In genomic region chr15:72722071-72722696, GRCh38 we compare ENCODE assay signal across 8 cellular contexts. TPM values are rescaled to one million over a fixed set of nuclear protein-coding genes. Genes with fewer than 3 reads are reported as not detected.
A peak's percentile ranks its signal among the peaks of the same experiment; 100 is the strongest.
DNase-seq lines count a peak whose midpoint lies in the region; ATAC-seq and TF ChIP-seq lines count a peak whose summit lies in the region.

No MANE protein-coding gene starts in this region.

- WGBS in right cardiac atrium, result 37% methylated on average over 3 of the region's 3 CpGs

- H3K9me2 ChIP-seq in MM.1S (replicated peaks; ENCODE audit: insufficient read depth, low read length), result no peaks in the 10 kb centered on the region

- ATAC-seq in right cardiac atrium (no peak), HG03097 (IDR thresholded peaks at IDR 0.05; ENCODE audit: low FRiP score, unreplicated experiment) (no peak), GM21423 (IDR thresholded peaks at IDR 0.05; ENCODE audit: unreplicated experiment) (no peak)

- H3K9ac ChIP-seq in MM.1S (ENCODE audit: low read length), result no peak overlapping the region

- no peaks in the 10 kb centered on the region for H3K79me2 ChIP-seq in MM.1S (ENCODE audit: low read length)

- H3K36me3 ChIP-seq in MM.1S (replicated peaks; ENCODE audit: insufficient read depth, low read length), result no peaks in the 10 kb centered on the region

- H4K20me1 ChIP-seq in MM.1S (ENCODE audit: insufficient read depth, low read length), result no peaks in the 10 kb centered on the region

- intact Hi-C loops in right cardiac atrium (cut with DNase I), result no loop called here

- H3K4me1 ChIP-seq in MM.1S (ENCODE audit: low read length), result peaks cover 12% of the 10 kb centered on the region
- no peaks in the 10 kb centered on the region for H3K4me1 ChIP-seq in right cardiac atrium (ENCODE audit: control insufficient read depth, insufficient read depth, low read length)

- DNase-seq in ELR (ENCODE audit: low read depth) (peak; percentile 73), MM.1S (peak; percentile 76), T follicular helper cell (ENCODE audit: low read depth) (peak; percentile 42), amniotic epithelial cell (ENCODE audit: low read depth) (peak; percentile 53), right cardiac atrium (peak; percentile 48 to 73 (median 69)), skeletal muscle cell (ENCODE audit: low read depth) (peak; percentile 28)

- H3F3A ChIP-seq in MM.1S (ENCODE audit: insufficient read depth, low read length), result no peaks in the 10 kb centered on the region

- H3K4me3 ChIP-seq in MM.1S (ENCODE audit: low read length) (no peak overlapping the region), right cardiac atrium (ENCODE audit: low read length) (no peak overlapping the region), skeletal muscle cell (ENCODE audit: low read depth, low read length) (no peak overlapping the region)

- H2AFZ ChIP-seq in MM.1S (ENCODE audit: low read length), result peak overlapping the region; percentile 14; the same call in 1 of the 2 replicates

- H3K9me3 ChIP-seq in MM.1S (replicated peaks; ENCODE audit: insufficient read depth, low read length) (no peaks in the 10 kb centered on the region), right cardiac atrium (ENCODE audit: control insufficient read depth, low read length) (no peaks in the 10 kb centered on the region)

- TF ChIP-seq CTCF in MM.1S (IDR thresholded peaks at IDR 0.05; ENCODE audit: low read length), result peak; percentile 84

- H3K27ac ChIP-seq in MM.1S (ENCODE audit: low read length) (no peak overlapping the region), right cardiac atrium (ENCODE audit: low read length) (no peak overlapping the region)

- peak overlapping the region; percentile 18; the same call in 1 of the 2 replicates for H3K4me2 ChIP-seq in MM.1S (ENCODE audit: low read depth, low read length)

- H3K27me3 ChIP-seq in MM.1S (replicated peaks; ENCODE audit: insufficient read depth, low read length) (no peaks in the 10 kb centered on the region), right cardiac atrium (ENCODE audit: control insufficient read depth, insufficient read depth) (no peaks in the 10 kb centered on the region)

RNA-seq across cellular contexts. Expression of gene BBS4, which starts 36.2 kb away (rescaled TPM):
- 10 to 100 TPM in 1 of 4 donors, 1 to 10 TPM in 3; 8.9 to 13.8 (median 9.8) TPM for total RNA-seq in right cardiac atrium
- polyA plus RNA-seq in right cardiac atrium, result 7.0 TPM

RNA-seq across cellular contexts. Expression of gene HIGD2B, which starts 36.2 kb away (rescaled TPM):
- not detected for total RNA-seq in right cardiac atrium
- not detected for polyA plus RNA-seq in right cardiac atrium
